Comparison of ENCODE assay signal across 9 cellular contexts in genomic region chr6:26394289-26394688, GRCh38. TPM values are rescaled to one million over a fixed set of nuclear protein-coding genes. Genes with fewer than 3 reads are reported as not detected.
DNase-seq lines count a peak whose midpoint lies in the region; ATAC-seq, FAIRE-seq and TF ChIP-seq lines count a peak whose summit lies in the region.
"Had no signal": no experiment of that assay in that cellular context is flagged by ENCODE, and none has a peak within 500 bp of the region (broad histone marks: within the 10 kb centered on the region; RNA-seq: fewer than 3 reads in every experiment).

No MANE protein-coding gene starts in this region.

- H3K4me1 ChIP-seq in endothelial cell of umbilical vein (ENCODE audit: control insufficient read depth, extremely low read depth, insufficient read depth, low read length) = peaks cover 8% of the 10 kb centered on the region

- no peaks in the 10 kb centered on the region for H3K9me3 Mint-ChIP-seq in activated CD8-positive, alpha-beta memory T cell treated with anti-CD3 and anti-CD28 coated beads, Interleukin-2, amount 10 ng/mL, durations not matched to agents 7 days and 5 days (ENCODE audit: low read depth)

- peaks cover 18% of the 10 kb centered on the region for H3K36me3 Mint-ChIP-seq in activated CD8-positive, alpha-beta memory T cell treated with anti-CD3 and anti-CD28 coated beads, Interleukin-2, amount 10 ng/mL, durations not matched to agents 7 days and 5 days

- H3K9ac ChIP-seq in endothelial cell of umbilical vein (replicated peaks; ENCODE audit: extremely low read depth, insufficient read depth, low read length) = no peak overlapping the region

- CTCF ChIA-PET in endothelial cell of umbilical vein (lab: Charles Lee) = interaction anchor here (0.9 to 1.8 kb wide), 4 partner anchors 11 to 53 kb away, joined by 3 to 7 read pairs (median 5); partner anchors contain the start of gene BTN2A2
- CTCF ChIA-PET in activated CD8-positive, alpha-beta memory T cell treated with anti-CD3 and anti-CD28 coated beads, Interleukin-2, amount 10 ng/mL, durations not matched to agents 7 days and 5 days (lab: Charles Lee) = interaction anchor here (1.1 kb wide), 1 partner anchor 201 kb away, joined by 3 read pairs; no protein-coding TSS in a partner anchor

- H4K20me1 ChIP-seq in endothelial cell of umbilical vein (replicated peaks; ENCODE audit: control insufficient read depth, extremely low read depth, insufficient read depth, low read length) = no peaks in the 10 kb centered on the region

- no peak for TF ChIP-seq EP300 in Ishikawa (IDR thresholded peaks at IDR 0.05; ENCODE audit: borderline replicate concordance)

- no peak overlapping the region for H2AFZ ChIP-seq in endothelial cell of umbilical vein (ENCODE audit: low read depth, low read length)

- no peak overlapping the region for H3K27ac Mint-ChIP-seq in activated CD8-positive, alpha-beta memory T cell treated with anti-CD3 and anti-CD28 coated beads, Interleukin-2, amount 10 ng/mL, durations not matched to agents 7 days and 5 days

- H3K79me2 ChIP-seq in endothelial cell of umbilical vein (ENCODE audit: control insufficient read depth, insufficient read depth, low read length) = no peaks in the 10 kb centered on the region

- peak; percentile 94 for FAIRE-seq in endothelial cell of umbilical vein (lab: Jason Lieb, UNC)

- dilution Hi-C loops in endothelial cell of umbilical vein (cut with MboI; ENCODE audit: extremely low pct_ligation_motif_present, low sequenced_read_pairs) = no loop called here

- POLR2A ChIA-PET in endothelial cell of umbilical vein (lab: Charles Lee) = interaction anchor here (0.8 kb wide), 1 partner anchor 11 kb away, joined by 4 read pairs; the partner anchor contains the start of gene BTN2A2

- no peaks in the 10 kb centered on the region for H3K27me3 ChIP-seq in endothelial cell of umbilical vein (ENCODE audit: control insufficient read depth in 2 of 2, insufficient read depth in 2 of 2, low read length in 2 of 2)

- H3K4me1 Mint-ChIP-seq in activated CD8-positive, alpha-beta memory T cell treated with anti-CD3 and anti-CD28 coated beads, Interleukin-2, amount 10 ng/mL, durations not matched to agents 7 days and 5 days = peaks cover 10% of the 10 kb centered on the region

- no peak overlapping the region for H3K4me3 ChIP-seq in endothelial cell of umbilical vein (replicated peaks in 1 of 3; ENCODE audit: insufficient read depth in 1 of 3, low read depth in 1 of 3, low read length in 3 of 3)

- DNase-seq in A172 (ENCODE audit: low spot score) = peak; percentile 77
- DNase-seq in endothelial cell of umbilical vein (ENCODE audit: low read depth, low spot score) = peak; percentile 85
- DNase-seq in activated CD8-positive, alpha-beta memory T cell treated with anti-CD3 and anti-CD28 coated beads, Interleukin-2, amount 10 ng/mL, durations not matched to agents 7 days and 5 days = no peak
- DNase-seq in NCI-H1436 treated with DMSO at 0.1 percent for 48 hours (lab: John Stamatoyannopoulos, UW) = no peak
- DNase-seq: activated CD8-positive, alpha-beta memory T cell treated with anti-CD3 and anti-CD28 coated beads for 24 hours; NK-92 treated with Interleukin-12 subunit alpha and Interleukin-12 subunit beta, amount 100 ng/mL, for 24 hours had no signal

- H3K4me2 ChIP-seq in endothelial cell of umbilical vein (ENCODE audit: insufficient read depth, low read length) = peak overlapping the region; percentile 21

- H3K9me3 ChIP-seq in endothelial cell of umbilical vein (replicated peaks; ENCODE audit: control insufficient read depth, insufficient read depth, low read length) = no peaks in the 10 kb centered on the region

- TF ChIP-seq POLR2A in endothelial cell of umbilical vein (IDR thresholded peaks at IDR 0.05; ENCODE audit: low read depth, low read length) = no peak

- no peaks in the 10 kb centered on the region for H3K27me3 Mint-ChIP-seq in activated CD8-positive, alpha-beta memory T cell treated with anti-CD3 and anti-CD28 coated beads, Interleukin-2, amount 10 ng/mL, durations not matched to agents 7 days and 5 days

- intact Hi-C loops in endothelial cell of umbilical vein (cut with micrococcal nuclease) = no loop called here

- TF ChIP-seq CTCF in endothelial cell of umbilical vein (IDR thresholded peaks at IDR 0.05; ENCODE audit: extremely low read depth in 1 of 2, insufficient read depth in 1 of 2, low read depth in 1 of 2, low read length in 2 of 2) = no peak

- TF ChIP-seq RAD21 in Ishikawa (IDR thresholded peaks at IDR 0.05; ENCODE audit: low read depth) = no peak

- no peak overlapping the region for H3K27ac ChIP-seq in endothelial cell of umbilical vein (ENCODE audit: insufficient read depth, low read depth, low read length)
- H3K27ac ChIP-seq: C4-2B had no signal

- H3K36me3 ChIP-seq in endothelial cell of umbilical vein (ENCODE audit: control insufficient read depth in 2 of 2, extremely low read depth in 1 of 2, insufficient read depth in 2 of 2, low read length in 2 of 2) = peaks cover 0 to 5% of the 10 kb centered on the region in 2 experiments

- no peak overlapping the region for H3K4me3 Mint-ChIP-seq in activated CD8-positive, alpha-beta memory T cell treated with anti-CD3 and anti-CD28 coated beads, Interleukin-2, amount 10 ng/mL, durations not matched to agents 7 days and 5 days

- no TSS peak for BruUV-seq in endothelial cell of umbilical vein (replicated peaks; lab: Mats Ljungman, UMichigan)

- ATAC-seq in activated CD8-positive, alpha-beta memory T cell treated with anti-CD3 and anti-CD28 coated beads, Interleukin-2, amount 10 ng/mL, durations not matched to agents 7 days and 5 days = no peak
- no peak for ATAC-seq in HG03175 (IDR thresholded peaks at IDR 0.05; ENCODE audit: unreplicated experiment)

- no peaks in the 10 kb centered on the region for H3K9me1 ChIP-seq in endothelial cell of umbilical vein (replicated peaks; ENCODE audit: control insufficient read depth, extremely low read depth, insufficient read depth, low read length)

TF ChIP-seq in Ishikawa, 13 proteins besides CTCF, POLR2A, EP300 and RAD21:
- TF ChIP-seq TAF1 (IDR thresholded peaks at IDR 0.05; ENCODE audit: low read depth) (no peak), NFIC (IDR thresholded peaks at IDR 0.05) (peak; percentile 68)

RNA-seq across cellular contexts. Expression of gene BTN3A1, which starts 7.8 kb away (rescaled TPM):
- total RNA-seq in A172 (2014; rRNA removed; shearing (Covaris generic)) = 14.0 and 19.6 TPM in 2 replicates
- 9.0 and 12.1 TPM in 2 replicates for total RNA-seq in endothelial cell of umbilical vein
- 6.8 and 7.6 TPM in 2 replicates for polyA plus RNA-seq in endothelial cell of umbilical vein
- 7.5 and 7.8 TPM in 2 replicates for polyA plus RNA-seq in endothelial cell of umbilical vein (2011; cell fraction: cytosol; rRNA removed)
- polyA plus RNA-seq in endothelial cell of umbilical vein (2011; cell fraction: nucleus; rRNA removed) = 33.7 and 33.9 TPM in 2 replicates
- 8.8 and 10.9 TPM in 2 replicates for polyA plus RNA-seq in endothelial cell of umbilical vein (2012)
- polyA minus RNA-seq in endothelial cell of umbilical vein = 26.7 and 31.1 TPM in 2 replicates
- polyA minus RNA-seq in endothelial cell of umbilical vein (2011; cell fraction: cytosol; rRNA and poly(A)+ RNA removed) = 4.3 TPM
- polyA minus RNA-seq in endothelial cell of umbilical vein (2011; cell fraction: nucleus; rRNA and poly(A)+ RNA removed) = 6.7 and 9.7 TPM in 2 replicates
- total RNA-seq in activated CD8-positive, alpha-beta memory T cell treated with anti-CD3 and anti-CD28 coated beads, Interleukin-2, amount 10 ng/mL, durations not matched to agents 7 days and 5 days = 10 to 100 TPM; 47.6 to 64.7 TPM

RNA-seq across cellular contexts. Expression of gene BTN2A2, which starts 11.4 kb away (rescaled TPM):
- total RNA-seq in A172 (2014; rRNA removed; shearing (Covaris generic)) = 12.0 and 13.0 TPM in 2 replicates
- total RNA-seq in endothelial cell of umbilical vein = 13.2 and 18.4 TPM in 2 replicates
- polyA plus RNA-seq in endothelial cell of umbilical vein = 13.4 and 15.3 TPM in 2 replicates
- 12.6 and 12.7 TPM in 2 replicates for polyA plus RNA-seq in endothelial cell of umbilical vein (2011; cell fraction: cytosol; rRNA removed)
- 44.7 and 51.3 TPM in 2 replicates for polyA plus RNA-seq in endothelial cell of umbilical vein (2011; cell fraction: nucleus; rRNA removed)
- 13.8 TPM in 2 replicates for polyA plus RNA-seq in endothelial cell of umbilical vein (2012)
- 37.5 and 40.9 TPM in 2 replicates for polyA minus RNA-seq in endothelial cell of umbilical vein
- polyA minus RNA-seq in endothelial cell of umbilical vein (2011; cell fraction: cytosol; rRNA and poly(A)+ RNA removed) = not detected
- 32.4 and 37.7 TPM in 2 replicates for polyA minus RNA-seq in endothelial cell of umbilical vein (2011; cell fraction: nucleus; rRNA and poly(A)+ RNA removed)
- 10 to 100 TPM; 24.8 to 26.7 TPM for total RNA-seq in activated CD8-positive, alpha-beta memory T cell treated with anti-CD3 and anti-CD28 coated beads, Interleukin-2, amount 10 ng/mL, durations not matched to agents 7 days and 5 days

RNA-seq across cellular contexts. Expression of gene BTN3A2, which starts 29.3 kb away (rescaled TPM):
- total RNA-seq in A172 (2014; rRNA removed; shearing (Covaris generic)) = 9.9 and 13.3 TPM in 2 replicates
- 14.2 and 17.9 TPM in 2 replicates for total RNA-seq in endothelial cell of umbilical vein
- polyA plus RNA-seq in endothelial cell of umbilical vein = 6.4 and 8.6 TPM in 2 replicates
- 12.7 and 12.9 TPM in 2 replicates for polyA plus RNA-seq in endothelial cell of umbilical vein (2011; cell fraction: cytosol; rRNA removed)
- polyA plus RNA-seq in endothelial cell of umbilical vein (2011; cell fraction: nucleus; rRNA removed) = 16.0 and 20.4 TPM in 2 replicates
- 10.0 and 11.5 TPM in 2 replicates for polyA plus RNA-seq in endothelial cell of umbilical vein (2012)
- polyA minus RNA-seq in endothelial cell of umbilical vein = 18.8 and 27.3 TPM in 2 replicates
- polyA minus RNA-seq in endothelial cell of umbilical vein (2011; cell fraction: cytosol; rRNA and poly(A)+ RNA removed) = 8.3 TPM
- 7.5 and 10.5 TPM in 2 replicates for polyA minus RNA-seq in endothelial cell of umbilical vein (2011; cell fraction: nucleus; rRNA and poly(A)+ RNA removed)
- 10 to 100 TPM; 57.4 to 60.1 TPM for total RNA-seq in activated CD8-positive, alpha-beta memory T cell treated with anti-CD3 and anti-CD28 coated beads, Interleukin-2, amount 10 ng/mL, durations not matched to agents 7 days and 5 days

RNA-seq across cellular contexts. Expression of gene BTN3A3, which starts 46.0 kb away (rescaled TPM):
- total RNA-seq in A172 (2014; rRNA removed; shearing (Covaris generic)) = 4.7 and 5.0 TPM in 2 replicates
- 7.5 and 10.9 TPM in 2 replicates for total RNA-seq in endothelial cell of umbilical vein
- 5.9 and 8.1 TPM in 2 replicates for polyA plus RNA-seq in endothelial cell of umbilical vein
- 8.5 and 9.0 TPM in 2 replicates for polyA plus RNA-seq in endothelial cell of umbilical vein (2011; cell fraction: cytosol; rRNA removed)
- polyA plus RNA-seq in endothelial cell of umbilical vein (2011; cell fraction: nucleus; rRNA removed) = 29.1 and 32.3 TPM in 2 replicates
- 9.6 and 11.4 TPM in 2 replicates for polyA plus RNA-seq in endothelial cell of umbilical vein (2012)
- 15.9 and 27.7 TPM in 2 replicates for polyA minus RNA-seq in endothelial cell of umbilical vein
- 8.6 TPM for polyA minus RNA-seq in endothelial cell of umbilical vein (2011; cell fraction: cytosol; rRNA and poly(A)+ RNA removed)
- polyA minus RNA-seq in endothelial cell of umbilical vein (2011; cell fraction: nucleus; rRNA and poly(A)+ RNA removed) = 11.5 and 12.1 TPM in 2 replicates
- 10 to 100 TPM; 50.1 to 63.9 TPM for total RNA-seq in activated CD8-positive, alpha-beta memory T cell treated with anti-CD3 and anti-CD28 coated beads, Interleukin-2, amount 10 ng/mL, durations not matched to agents 7 days and 5 days

Comparison
In these comparisons a context has a peak if more than half of its experiments do, and no peak if none do; other contexts are left out.
1. DNase-seq: peak in A172 (single experiment) and endothelial cell of umbilical vein (single experiment); none in activated CD8-positive, alpha-beta memory T cell treated with anti-CD3 and anti-CD28 coated beads, Interleukin-2, amount 10 ng/mL, durations not matched to agents 7 days and 5 days (single experiment) and NCI-H1436 treated with DMSO at 0.1 percent for 48 hours (single experiment).